20 cellular contexts compared by ENCODE assay signal in genomic region chr17:32631341-32632109, GRCh38.
"Had no signal": no experiment of that assay in that cellular context is flagged by ENCODE, and none has a peak within 500 bp of the region (broad histone marks: within the 10 kb centered on the region; RNA-seq: fewer than 3 reads in every experiment).

No MANE protein-coding gene starts in this region.

- H3K79me2 ChIP-seq: hepatocyte had no signal

- ATAC-seq: effector memory CD8-positive, alpha-beta T cell; foreskin keratinocyte; left colon; naive thymus-derived CD4-positive, alpha-beta T cell; stimulated activated memory B cell treated with anti-CD40 and anti-IgM and Interleukin-4, amounts not matched to agents 10 μg/mL and 1 μg/mL and 100 μg/mL, for 72 hours; upper lobe of right lung had no signal

- H3K4me1 ChIP-seq: esophagus squamous epithelium, tibial nerve, upper lobe of right lung had no signal

- H3K27me3 Mint-ChIP-seq: effector memory CD8-positive, alpha-beta T cell; naive thymus-derived CD4-positive, alpha-beta T cell; stimulated activated memory B cell treated with anti-CD40 and anti-IgM and Interleukin-4, amounts not matched to agents 10 μg/mL and 1 μg/mL and 100 μg/mL, for 72 hours; stimulated activated naive CD8-positive, alpha-beta T cell treated with anti-CD3 and anti-CD28 coated beads, Interleukin-15, Interleukin-2, amounts not matched to agents 100 ng/mL and 50 ng/mL, for 24 hours had no signal

- DNase-seq: effector memory CD8-positive, alpha-beta T cell; esophagus squamous epithelium; foreskin keratinocyte; head of caudate nucleus; kidney; left colon; mammary epithelial cell; naive thymus-derived CD4-positive, alpha-beta T cell; nephron progenitor cell; retina; stimulated activated CD4-positive, alpha-beta T cell treated with anti-CD3 and anti-CD28 coated beads, Interleukin-4, amount 100 ng/mL, for 1 hour; stimulated activated CD8-positive, alpha-beta memory T cell treated with anti-CD3 and anti-CD28 coated beads, Interleukin-4, amount 100 ng/mL, for 48 hours; upper lobe of right lung had no signal

- H3K27me3 ChIP-seq: esophagus squamous epithelium, foreskin keratinocyte, hepatocyte, neutrophil, tibial nerve, upper lobe of right lung, vagina had no signal

- H3K36me3 ChIP-seq: neutrophil, tibial nerve, upper lobe of right lung, vagina had no signal

- H3K9me3 Mint-ChIP-seq: effector memory CD8-positive, alpha-beta T cell; naive thymus-derived CD4-positive, alpha-beta T cell; nephron progenitor cell; stimulated activated memory B cell treated with anti-CD40 and anti-IgM and Interleukin-4, amounts not matched to agents 10 μg/mL and 1 μg/mL and 100 μg/mL, for 72 hours; stimulated activated naive CD8-positive, alpha-beta T cell treated with anti-CD3 and anti-CD28 coated beads, Interleukin-15, Interleukin-2, amounts not matched to agents 100 ng/mL and 50 ng/mL, for 24 hours had no signal

- H3K4me3 Mint-ChIP-seq: effector memory CD8-positive, alpha-beta T cell; naive thymus-derived CD4-positive, alpha-beta T cell; nephron progenitor cell; stimulated activated memory B cell treated with anti-CD40 and anti-IgM and Interleukin-4, amounts not matched to agents 10 μg/mL and 1 μg/mL and 100 μg/mL, for 72 hours; stimulated activated naive CD8-positive, alpha-beta T cell treated with anti-CD3 and anti-CD28 coated beads, Interleukin-15, Interleukin-2, amounts not matched to agents 100 ng/mL and 50 ng/mL, for 24 hours had no signal

- FAIRE-seq: kidney had no signal

- H3K27ac ChIP-seq: esophagus squamous epithelium, foreskin keratinocyte, hepatocyte, neutrophil, psoas muscle, tibial nerve, upper lobe of right lung, vagina had no signal

- H2AFZ ChIP-seq: hepatocyte had no signal

- H3K4me1 Mint-ChIP-seq: naive thymus-derived CD4-positive, alpha-beta T cell; stimulated activated memory B cell treated with anti-CD40 and anti-IgM and Interleukin-4, amounts not matched to agents 10 μg/mL and 1 μg/mL and 100 μg/mL, for 72 hours had no signal

- H3K27ac Mint-ChIP-seq: effector memory CD8-positive, alpha-beta T cell; naive thymus-derived CD4-positive, alpha-beta T cell; nephron progenitor cell; stimulated activated memory B cell treated with anti-CD40 and anti-IgM and Interleukin-4, amounts not matched to agents 10 μg/mL and 1 μg/mL and 100 μg/mL, for 72 hours; stimulated activated naive CD8-positive, alpha-beta T cell treated with anti-CD3 and anti-CD28 coated beads, Interleukin-15, Interleukin-2, amounts not matched to agents 100 ng/mL and 50 ng/mL, for 24 hours had no signal

- H3K4me2 ChIP-seq: hepatocyte had no signal

- H3K9me3 ChIP-seq: esophagus squamous epithelium, neutrophil, psoas muscle, tibial nerve, upper lobe of right lung, vagina had no signal

- H3K4me3 ChIP-seq: esophagus squamous epithelium, hepatocyte, psoas muscle, tibial nerve, upper lobe of right lung, vagina had no signal
